In the genomic region with DNA sequence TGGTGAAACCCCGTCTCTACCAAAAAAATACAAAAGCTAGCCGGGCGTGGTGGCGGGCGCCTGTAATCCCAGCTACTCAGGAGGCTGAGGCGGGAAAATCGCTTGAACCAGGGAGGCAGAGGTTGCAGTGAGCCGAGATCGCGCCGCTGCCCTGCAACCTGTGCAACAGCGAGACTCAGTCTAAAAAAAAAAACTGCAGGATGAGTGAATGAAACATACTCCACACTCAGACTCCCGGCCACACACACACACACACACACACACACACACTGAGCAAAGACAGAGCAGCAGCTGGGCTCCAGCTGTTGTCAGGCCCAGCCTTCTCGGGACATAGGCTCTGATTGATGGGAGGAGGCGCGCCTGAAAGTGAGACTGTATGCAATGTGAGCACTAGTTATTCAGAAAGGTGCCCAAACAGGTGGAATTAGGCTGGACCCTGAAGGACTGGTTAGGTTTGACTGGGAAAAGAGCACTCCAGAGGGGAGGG, we compare ENCODE assay signal across 8 cellular contexts. TPM values are rescaled to one million over a fixed set of nuclear protein-coding genes. Genes with fewer than 3 reads are reported as not detected.
DNase-seq lines count a peak whose midpoint lies in the region; ATAC-seq and TF ChIP-seq lines count a peak whose summit lies in the region.
"Had no signal": no experiment of that assay in that cellular context is flagged by ENCODE, and none has a peak within 500 bp of the region (broad histone marks: within the 10 kb centered on the region; RNA-seq: fewer than 3 reads in every experiment).

No MANE protein-coding gene starts in this region.

- DNase-seq in COLO668 (lab: John Stamatoyannopoulos, UW; ENCODE audit: unreplicated experiment) = peak; percentile 26
- DNase-seq in HFF-Myc (ENCODE audit: extremely low read depth, low read depth) = peak; percentile 3
- no peak for DNase-seq in epithelial cell of prostate (ENCODE audit: low read depth, low spot score)
- no peak for DNase-seq in neural crest cell (ENCODE audit: low read depth, low spot score)
- DNase-seq in DMS114 treated with DMSO at 0.1 percent for 48 hours (lab: John Stamatoyannopoulos, UW; ENCODE audit: unreplicated experiment) = no peak

- peak overlapping the region; percentile 97 for H3K4me3 Mint-ChIP-seq in neural crest cell

- no peaks in the 10 kb centered on the region for H3K9me3 Mint-ChIP-seq in neural crest cell

- no peak overlapping the region for H3K4me3 ChIP-seq in HFF-Myc (replicated peaks; ENCODE audit: low read depth, low read length)

- H3K27me3 Mint-ChIP-seq in neural crest cell (ENCODE audit: low read depth) = peaks cover 45% of the 10 kb centered on the region

- TF ChIP-seq CTCF in HFF-Myc (IDR thresholded peaks at IDR 0.05; ENCODE audit: low read depth, low read length, missing control alignments) (no peak), neural crest cell (conservative IDR thresholded peaks at IDR 0.05) (no peak)

- ATAC-seq in GM21381 (IDR thresholded peaks at IDR 0.05; ENCODE audit: unreplicated experiment) (no peak), HG03457 (IDR thresholded peaks at IDR 0.05; ENCODE audit: unreplicated experiment) (no peak)

- H3K36me3 Mint-ChIP-seq in neural crest cell (ENCODE audit: low read depth) = no peaks in the 10 kb centered on the region

- peaks cover 8% of the 10 kb centered on the region for H3K4me1 Mint-ChIP-seq in neural crest cell

- H3K27ac Mint-ChIP-seq in neural crest cell (ENCODE audit: unreplicated experiment) = no peak overlapping the region

- H3K27ac ChIP-seq in epithelial cell of prostate = peak overlapping the region; percentile 26
- H3K27ac ChIP-seq: RWPE1 had no signal

RNA-seq across cellular contexts. Expression of gene PLEKHA7, which starts 1.5 kb away (rescaled TPM):
- total RNA-seq in neural crest cell = 15.6 and 18.2 TPM in 2 replicates

Comparison
In these comparisons a context has a peak if more than half of its experiments do, and no peak if none do; other contexts are left out.
1. DNase-seq: peak in COLO668 (single experiment) and HFF-Myc (single experiment); none in epithelial cell of prostate (single experiment), neural crest cell (single experiment) and DMS114 treated with DMSO at 0.1 percent for 48 hours (single experiment).